In genomic region chr1:95193591-95193990, GRCh38 we compare ENCODE assay signal across 3 cellular contexts.
TF ChIP-seq lines count a peak whose summit lies in the region.

No MANE protein-coding gene starts in this region.

TF ChIP-seq in liver, 16 proteins besides CTCF, POLR2A, EP300 and RAD21:
- TF ChIP-seq NR2F2 (IDR thresholded peaks at IDR 0.05) (no peak), REST (IDR thresholded peaks at IDR 0.05) (peak; percentile 94), GABPA (IDR thresholded peaks at IDR 0.05 in 1 of 2, conservative IDR thresholded peaks at IDR 0.05 in 1 of 2) (no peak)
TF ChIP-seq in liver: peak in this region for 1.

TF ChIP-seq in HepG2, 621 proteins besides CTCF, POLR2A, EP300 and RAD21:
- TF ChIP-seq DZIP1 (CRISPR knock-in tag; IDR thresholded peaks at IDR 0.05) (no peak), CCAR2 (optimal IDR thresholded peaks at IDR 0.05; ENCODE audit: low read depth, low read length) (no peak), MED1 (CRISPR knock-in tag; IDR thresholded peaks at IDR 0.05) (no peak), ZNF644 (CRISPR knock-in tag; IDR thresholded peaks at IDR 0.05; ENCODE audit: low read depth) (no peak), ZNF710 (CRISPR knock-in tag; IDR thresholded peaks at IDR 0.05; ENCODE audit: borderline replicate concordance) (no peak), ZSCAN29 (CRISPR knock-in tag; conservative IDR thresholded peaks at IDR 0.05) (no peak), DRAP1 (CRISPR knock-in tag; IDR thresholded peaks at IDR 0.05) (no peak), XBP1 (CRISPR knock-in tag; IDR thresholded peaks at IDR 0.05) (no peak), ZBTB33 (CRISPR knock-in tag; IDR thresholded peaks at IDR 0.05) (no peak), KLF12 (CRISPR knock-in tag; IDR thresholded peaks at IDR 0.05; ENCODE audit: borderline replicate concordance) (no peak), NR0B2 (CRISPR knock-in tag; IDR thresholded peaks at IDR 0.05) (no peak), FOXO4 (CRISPR knock-in tag; conservative IDR thresholded peaks at IDR 0.05) (no peak), HINFP (CRISPR knock-in tag; IDR thresholded peaks at IDR 0.05; ENCODE audit: low read depth) (no peak), POLR2AphosphoS5 (IDR thresholded peaks at IDR 0.05; ENCODE audit: low read depth, low read length) (no peak), ZNF567 (CRISPR knock-in tag; IDR thresholded peaks at IDR 0.05; ENCODE audit: borderline replicate concordance) (no peak)

TF ChIP-seq in IMR-90, 13 proteins besides CTCF, POLR2A, EP300 and RAD21:
- no peak for TF ChIP-seq CEBPB (IDR thresholded peaks at IDR 0.05; ENCODE audit: low read depth, low read length)
- TF ChIP-seq USF2 (IDR thresholded peaks at IDR 0.05; ENCODE audit: low read depth, low read length): no peak
- TF ChIP-seq RFX5 (IDR thresholded peaks at IDR 0.05; ENCODE audit: low read depth, low read length): no peak
- no peak for TF ChIP-seq MAZ (IDR thresholded peaks at IDR 0.05; ENCODE audit: borderline replicate concordance, low read depth, low read length)
- no peak for TF ChIP-seq FOS (IDR thresholded peaks at IDR 0.05; ENCODE audit: low read depth, low read length)
- no peak for TF ChIP-seq CHD1 (IDR thresholded peaks at IDR 0.05; ENCODE audit: low read depth, low read length)
- no peak for TF ChIP-seq RCOR1 (IDR thresholded peaks at IDR 0.05; ENCODE audit: insufficient replicate concordance, low read length)
- TF ChIP-seq SMC3 (IDR thresholded peaks at IDR 0.05; ENCODE audit: low read depth, low read length): no peak
- no peak for TF ChIP-seq NFE2L2 (IDR thresholded peaks at IDR 0.05; ENCODE audit: low read depth, low read length)
- no peak for TF ChIP-seq MXI1 (IDR thresholded peaks at IDR 0.05; ENCODE audit: borderline replicate concordance, low read depth, low read length)
- TF ChIP-seq BHLHE40 (IDR thresholded peaks at IDR 0.05; ENCODE audit: low read depth, low read length): no peak
- no peak for TF ChIP-seq MAFK (IDR thresholded peaks at IDR 0.05; ENCODE audit: low read depth, low read length)
- no peak for TF ChIP-seq ELK1 (IDR thresholded peaks at IDR 0.05; ENCODE audit: borderline replicate concordance, low read depth, low read length)
